In the genomic region with DNA sequence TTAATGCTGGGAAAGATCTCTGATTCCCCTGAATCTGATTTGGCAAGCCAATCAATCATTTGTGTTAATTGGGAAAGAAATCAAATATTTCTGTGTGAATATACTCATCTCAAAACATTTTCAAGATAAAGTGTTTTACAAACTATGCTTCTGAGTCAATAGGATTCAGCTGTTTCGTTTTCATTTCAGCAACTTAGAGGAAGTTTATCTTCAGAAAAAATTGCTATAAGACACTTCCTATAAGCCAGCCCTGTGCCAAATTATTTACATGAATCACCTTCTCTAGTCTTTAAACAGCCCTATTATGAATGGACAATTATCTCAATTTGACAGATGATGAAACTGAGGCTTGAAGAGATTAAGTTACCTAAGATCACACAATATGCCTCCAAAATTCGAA, we compare ENCODE assay signal across 1 cellular context.
TF ChIP-seq lines count a peak whose summit lies in the region.

No MANE protein-coding gene starts in this region.

TF ChIP-seq in HepG2, 621 proteins besides CTCF, POLR2A, EP300 and RAD21:
- no peak for TF ChIP-seq ZNF33A (CRISPR knock-in tag; IDR thresholded peaks at IDR 0.05; ENCODE audit: borderline replicate concordance)
- TF ChIP-seq, protein P1, sequence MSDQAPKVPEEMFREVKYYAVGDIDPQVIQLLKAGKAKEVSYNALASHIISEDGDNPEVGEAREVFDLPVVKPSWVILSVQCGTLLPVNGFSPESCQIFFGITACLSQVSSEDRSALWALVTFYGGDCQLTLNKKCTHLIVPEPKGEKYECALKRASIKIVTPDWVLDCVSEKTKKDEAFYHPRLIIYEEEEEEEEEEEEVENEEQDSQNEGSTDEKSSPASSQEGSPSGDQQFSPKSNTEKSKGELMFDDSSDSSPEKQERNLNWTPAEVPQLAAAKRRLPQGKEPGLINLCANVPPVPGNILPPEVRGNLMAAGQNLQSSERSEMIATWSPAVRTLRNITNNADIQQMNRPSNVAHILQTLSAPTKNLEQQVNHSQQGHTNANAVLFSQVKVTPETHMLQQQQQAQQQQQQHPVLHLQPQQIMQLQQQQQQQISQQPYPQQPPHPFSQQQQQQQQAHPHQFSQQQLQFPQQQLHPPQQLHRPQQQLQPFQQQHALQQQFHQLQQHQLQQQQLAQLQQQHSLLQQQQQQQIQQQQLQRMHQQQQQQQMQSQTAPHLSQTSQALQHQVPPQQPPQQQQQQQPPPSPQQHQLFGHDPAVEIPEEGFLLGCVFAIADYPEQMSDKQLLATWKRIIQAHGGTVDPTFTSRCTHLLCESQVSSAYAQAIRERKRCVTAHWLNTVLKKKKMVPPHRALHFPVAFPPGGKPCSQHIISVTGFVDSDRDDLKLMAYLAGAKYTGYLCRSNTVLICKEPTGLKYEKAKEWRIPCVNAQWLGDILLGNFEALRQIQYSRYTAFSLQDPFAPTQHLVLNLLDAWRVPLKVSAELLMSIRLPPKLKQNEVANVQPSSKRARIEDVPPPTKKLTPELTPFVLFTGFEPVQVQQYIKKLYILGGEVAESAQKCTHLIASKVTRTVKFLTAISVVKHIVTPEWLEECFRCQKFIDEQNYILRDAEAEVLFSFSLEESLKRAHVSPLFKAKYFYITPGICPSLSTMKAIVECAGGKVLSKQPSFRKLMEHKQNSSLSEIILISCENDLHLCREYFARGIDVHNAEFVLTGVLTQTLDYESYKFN (CRISPR knock-in tag; conservative IDR thresholded peaks at IDR 0.05), result no peak
- TF ChIP-seq POLR2G (IDR thresholded peaks at IDR 0.05; ENCODE audit: low read depth, low read length), result no peak
- no peak for TF ChIP-seq STAT5B (CRISPR knock-in tag; IDR thresholded peaks at IDR 0.05)
- no peak for TF ChIP-seq ZNF446 (CRISPR knock-in tag; IDR thresholded peaks at IDR 0.05)
- no peak for TF ChIP-seq MBNL3 (CRISPR knock-in tag; conservative IDR thresholded peaks at IDR 0.05)
- TF ChIP-seq, protein P2, sequence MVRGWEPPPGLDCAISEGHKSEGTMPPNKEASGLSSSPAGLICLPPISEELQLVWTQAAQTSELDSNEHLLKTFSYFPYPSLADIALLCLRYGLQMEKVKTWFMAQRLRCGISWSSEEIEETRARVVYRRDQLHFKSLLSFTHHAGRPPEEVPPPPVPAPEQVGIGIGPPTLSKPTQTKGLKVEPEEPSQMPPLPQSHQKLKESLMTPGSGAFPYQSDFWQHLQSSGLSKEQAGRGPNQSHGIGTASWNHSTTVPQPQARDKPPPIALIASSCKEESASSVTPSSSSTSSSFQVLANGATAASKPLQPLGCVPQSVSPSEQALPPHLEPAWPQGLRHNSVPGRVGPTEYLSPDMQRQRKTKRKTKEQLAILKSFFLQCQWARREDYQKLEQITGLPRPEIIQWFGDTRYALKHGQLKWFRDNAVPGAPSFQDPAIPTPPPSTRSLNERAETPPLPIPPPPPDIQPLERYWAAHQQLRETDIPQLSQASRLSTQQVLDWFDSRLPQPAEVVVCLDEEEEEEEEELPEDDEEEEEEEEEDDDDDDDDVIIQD (CRISPR knock-in tag; IDR thresholded peaks at IDR 0.05; ENCODE audit: low read depth), result no peak
- TF ChIP-seq ZFAT (CRISPR knock-in tag; conservative IDR thresholded peaks at IDR 0.05), result no peak
- TF ChIP-seq, protein P3, sequence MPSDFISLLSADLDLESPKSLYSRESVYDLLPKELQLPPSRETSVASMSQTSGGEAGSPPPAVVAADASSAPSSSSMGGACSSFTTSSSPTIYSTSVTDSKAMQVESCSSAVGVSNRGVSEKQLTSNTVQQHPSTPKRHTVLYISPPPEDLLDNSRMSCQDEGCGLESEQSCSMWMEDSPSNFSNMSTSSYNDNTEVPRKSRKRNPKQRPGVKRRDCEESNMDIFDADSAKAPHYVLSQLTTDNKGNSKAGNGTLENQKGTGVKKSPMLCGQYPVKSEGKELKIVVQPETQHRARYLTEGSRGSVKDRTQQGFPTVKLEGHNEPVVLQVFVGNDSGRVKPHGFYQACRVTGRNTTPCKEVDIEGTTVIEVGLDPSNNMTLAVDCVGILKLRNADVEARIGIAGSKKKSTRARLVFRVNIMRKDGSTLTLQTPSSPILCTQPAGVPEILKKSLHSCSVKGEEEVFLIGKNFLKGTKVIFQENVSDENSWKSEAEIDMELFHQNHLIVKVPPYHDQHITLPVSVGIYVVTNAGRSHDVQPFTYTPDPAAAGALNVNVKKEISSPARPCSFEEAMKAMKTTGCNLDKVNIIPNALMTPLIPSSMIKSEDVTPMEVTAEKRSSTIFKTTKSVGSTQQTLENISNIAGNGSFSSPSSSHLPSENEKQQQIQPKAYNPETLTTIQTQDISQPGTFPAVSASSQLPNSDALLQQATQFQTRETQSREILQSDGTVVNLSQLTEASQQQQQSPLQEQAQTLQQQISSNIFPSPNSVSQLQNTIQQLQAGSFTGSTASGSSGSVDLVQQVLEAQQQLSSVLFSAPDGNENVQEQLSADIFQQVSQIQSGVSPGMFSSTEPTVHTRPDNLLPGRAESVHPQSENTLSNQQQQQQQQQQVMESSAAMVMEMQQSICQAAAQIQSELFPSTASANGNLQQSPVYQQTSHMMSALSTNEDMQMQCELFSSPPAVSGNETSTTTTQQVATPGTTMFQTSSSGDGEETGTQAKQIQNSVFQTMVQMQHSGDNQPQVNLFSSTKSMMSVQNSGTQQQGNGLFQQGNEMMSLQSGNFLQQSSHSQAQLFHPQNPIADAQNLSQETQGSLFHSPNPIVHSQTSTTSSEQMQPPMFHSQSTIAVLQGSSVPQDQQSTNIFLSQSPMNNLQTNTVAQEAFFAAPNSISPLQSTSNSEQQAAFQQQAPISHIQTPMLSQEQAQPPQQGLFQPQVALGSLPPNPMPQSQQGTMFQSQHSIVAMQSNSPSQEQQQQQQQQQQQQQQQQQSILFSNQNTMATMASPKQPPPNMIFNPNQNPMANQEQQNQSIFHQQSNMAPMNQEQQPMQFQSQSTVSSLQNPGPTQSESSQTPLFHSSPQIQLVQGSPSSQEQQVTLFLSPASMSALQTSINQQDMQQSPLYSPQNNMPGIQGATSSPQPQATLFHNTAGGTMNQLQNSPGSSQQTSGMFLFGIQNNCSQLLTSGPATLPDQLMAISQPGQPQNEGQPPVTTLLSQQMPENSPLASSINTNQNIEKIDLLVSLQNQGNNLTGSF (CRISPR knock-in tag; IDR thresholded peaks at IDR 0.05), result no peak
- no peak for TF ChIP-seq ATM (IDR thresholded peaks at IDR 0.05; ENCODE audit: borderline replicate concordance)
- TF ChIP-seq JUND (CRISPR knock-in tag; IDR thresholded peaks at IDR 0.05), result no peak
- TF ChIP-seq, protein P4, sequence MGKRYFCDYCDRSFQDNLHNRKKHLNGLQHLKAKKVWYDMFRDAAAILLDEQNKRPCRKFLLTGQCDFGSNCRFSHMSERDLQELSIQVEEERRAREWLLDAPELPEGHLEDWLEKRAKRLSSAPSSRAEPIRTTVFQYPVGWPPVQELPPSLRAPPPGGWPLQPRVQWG (CRISPR knock-in tag; IDR thresholded peaks at IDR 0.05; ENCODE audit: borderline replicate concordance, low read depth), result no peak
- TF ChIP-seq, protein P5, sequence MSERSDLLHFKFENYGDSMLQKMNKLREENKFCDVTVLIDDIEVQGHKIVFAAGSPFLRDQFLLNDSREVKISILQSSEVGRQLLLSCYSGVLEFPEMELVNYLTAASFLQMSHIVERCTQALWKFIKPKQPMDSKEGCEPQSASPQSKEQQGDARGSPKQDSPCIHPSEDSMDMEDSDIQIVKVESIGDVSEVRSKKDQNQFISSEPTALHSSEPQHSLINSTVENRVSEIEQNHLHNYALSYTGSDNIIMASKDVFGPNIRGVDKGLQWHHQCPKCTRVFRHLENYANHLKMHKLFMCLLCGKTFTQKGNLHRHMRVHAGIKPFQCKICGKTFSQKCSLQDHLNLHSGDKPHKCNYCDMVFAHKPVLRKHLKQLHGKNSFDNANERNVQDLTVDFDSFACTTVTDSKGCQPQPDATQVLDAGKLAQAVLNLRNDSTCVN (CRISPR knock-in tag; IDR thresholded peaks at IDR 0.05; ENCODE audit: borderline replicate concordance), result no peak
- no peak for TF ChIP-seq PRPF4 (IDR thresholded peaks at IDR 0.05; ENCODE audit: low read depth, low read length, poor library complexity, severe bottlenecking)
- TF ChIP-seq, protein P6, sequence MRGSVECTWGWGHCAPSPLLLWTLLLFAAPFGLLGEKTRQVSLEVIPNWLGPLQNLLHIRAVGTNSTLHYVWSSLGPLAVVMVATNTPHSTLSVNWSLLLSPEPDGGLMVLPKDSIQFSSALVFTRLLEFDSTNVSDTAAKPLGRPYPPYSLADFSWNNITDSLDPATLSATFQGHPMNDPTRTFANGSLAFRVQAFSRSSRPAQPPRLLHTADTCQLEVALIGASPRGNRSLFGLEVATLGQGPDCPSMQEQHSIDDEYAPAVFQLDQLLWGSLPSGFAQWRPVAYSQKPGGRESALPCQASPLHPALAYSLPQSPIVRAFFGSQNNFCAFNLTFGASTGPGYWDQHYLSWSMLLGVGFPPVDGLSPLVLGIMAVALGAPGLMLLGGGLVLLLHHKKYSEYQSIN (CRISPR knock-in tag; IDR thresholded peaks at IDR 0.05; ENCODE audit: borderline replicate concordance), result no peak
- no peak for TF ChIP-seq SOX5 (CRISPR knock-in tag; IDR thresholded peaks at IDR 0.05; ENCODE audit: borderline replicate concordance)
TF ChIP-seq in HepG2: peak in this region for 0.
